Comparison of ENCODE assay signal across 8 cellular contexts in the genomic region with DNA sequence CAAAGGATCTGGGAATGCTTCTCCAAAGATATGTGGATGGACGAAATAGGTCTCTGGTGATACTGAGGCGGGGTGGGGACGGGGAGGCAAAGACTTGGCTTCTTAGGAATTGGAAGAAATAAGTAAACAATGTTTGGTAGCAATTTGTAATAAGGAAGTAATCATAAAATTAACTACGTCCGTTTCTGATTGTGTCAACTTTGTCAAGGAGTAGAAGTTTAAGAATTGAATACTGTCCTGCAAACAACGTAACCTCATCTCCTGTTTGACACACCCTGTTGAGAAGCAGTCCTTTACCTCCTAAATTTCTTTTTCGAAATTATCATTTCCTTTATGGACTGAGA. TPM values are rescaled to one million over a fixed set of nuclear protein-coding genes. Genes with fewer than 3 reads are reported as not detected.
A peak's percentile ranks its signal among the peaks of the same experiment; 100 is the strongest.
DNase-seq lines count a peak whose midpoint lies in the region; TF ChIP-seq lines count a peak whose summit lies in the region.

No MANE protein-coding gene starts in this region.

- DNase-seq in cardiac fibroblast (ENCODE audit: low read depth in 2 of 2), result no peak
- DNase-seq in NCI-H524 (lab: John Stamatoyannopoulos, UW), result no peak
- no peak for DNase-seq in H4 (ENCODE audit: low spot score)
- no peak for DNase-seq in NCI-H69 (lab: John Stamatoyannopoulos, UW)
- no peak for DNase-seq in COLO829 (ENCODE audit: low spot score)

- H3K4me3 ChIP-seq in HUES48 (ENCODE audit: low read depth, low read length) (peak overlapping the region; percentile 93), cardiac fibroblast (replicated peaks in 1 of 2; ENCODE audit: low read depth in 2 of 2, low read length in 2 of 2) (peak overlapping the region; percentile 77 to 95), mononuclear cell (ENCODE audit: low read length) (peak overlapping the region; percentile 97)

- TF ChIP-seq CTCF in 22Rv1 (IDR thresholded peaks at IDR 0.05) (no peak), cardiac fibroblast (IDR thresholded peaks at IDR 0.05; ENCODE audit: low read depth, low read length) (no peak)

- H3K9ac ChIP-seq in HUES48 (ENCODE audit: low read depth, low read length), result peak overlapping the region; percentile 96

- peaks cover 38% of the 10 kb centered on the region for H3K36me3 ChIP-seq in HUES48 (ENCODE audit: control insufficient read depth, insufficient read depth, low read length)

- H3K4me1 ChIP-seq in HUES48 (ENCODE audit: control insufficient read depth, insufficient read depth, low read length) (no peaks in the 10 kb centered on the region), mononuclear cell (ENCODE audit: insufficient read depth, low read length) (peaks cover 13% of the 10 kb centered on the region)

- H3K9me3 ChIP-seq in HUES48 (ENCODE audit: control insufficient read depth, insufficient read depth, low read length), result no peaks in the 10 kb centered on the region
- H3K9me3 ChIP-seq in mononuclear cell (ENCODE audit: low read depth, low read length), result no peaks in the 10 kb centered on the region

- H3K27ac ChIP-seq in 22Rv1 (peak overlapping the region; percentile 91), HUES48 (ENCODE audit: low read depth, low read length) (peak overlapping the region; percentile 94)

- no peaks in the 10 kb centered on the region for H3K27me3 ChIP-seq in HUES48 (ENCODE audit: control insufficient read depth, insufficient read depth, low read length)
- H3K27me3 ChIP-seq in mononuclear cell (ENCODE audit: insufficient read depth, low read length), result no peaks in the 10 kb centered on the region

RNA-seq across cellular contexts. Expression of a gene that starts 0.5 kb away (rescaled TPM):
- total RNA-seq in mononuclear cell, result 29.9 TPM
- total RNA-seq in H4 (2014; rRNA removed; shearing (Covaris generic)), result 30.1 and 34.9 TPM in 2 replicates

RNA-seq across cellular contexts. Expression of a gene that starts 0.6 kb away (rescaled TPM):
- 16.4 TPM for total RNA-seq in mononuclear cell
- 6.3 and 6.6 TPM in 2 replicates for total RNA-seq in H4 (2014; rRNA removed; shearing (Covaris generic))

RNA-seq across cellular contexts. Expression of a gene that starts 21.0 kb away (rescaled TPM):
- 1.2 TPM for total RNA-seq in mononuclear cell
- total RNA-seq in H4 (2014; rRNA removed; shearing (Covaris generic)), result 10.1 and 10.3 TPM in 2 replicates

RNA-seq across cellular contexts. Expression of a gene that starts 34.4 kb away (rescaled TPM):
- 8.0 TPM for total RNA-seq in mononuclear cell
- 10.2 and 12.8 TPM in 2 replicates for total RNA-seq in H4 (2014; rRNA removed; shearing (Covaris generic))
